ENCODE assay signal across 9 cellular contexts in genomic region chr14:91115986-91116385, GRCh38. TPM values are rescaled to one million over a fixed set of nuclear protein-coding genes. Genes with fewer than 3 reads are reported as not detected.
DNase-seq lines count a peak whose midpoint lies in the region; ATAC-seq, FAIRE-seq and TF ChIP-seq lines count a peak whose summit lies in the region.
"Had no signal": no experiment of that assay in that cellular context is flagged by ENCODE, and none has a peak within 500 bp of the region (broad histone marks: within the 10 kb centered on the region; RNA-seq: fewer than 3 reads in every experiment).

No MANE protein-coding gene starts in this region.

- H3K4me3 Mint-ChIP-seq in activated T-cell treated with anti-CD3 and anti-CD28 coated beads, Interleukin-2, amount 50 U/mL, for 72 hours, result peak overlapping the region; percentile 91 to 97
- peak overlapping the region; percentile 86 for H3K4me3 Mint-ChIP-seq in activated T-helper 17 cell treated with anti-CD3 and anti-CD28 coated beads, Interleukin-2, amount 50 U/mL, for 72 hours
- H3K4me3 Mint-ChIP-seq in chondrocyte (ENCODE audit: unreplicated experiment), result no peak overlapping the region

- H3K9me3 Mint-ChIP-seq in activated T-cell treated with anti-CD3 and anti-CD28 coated beads, Interleukin-2, amount 50 U/mL, for 72 hours, result peaks cover 4 to 5% of the 10 kb centered on the region in 2 donors
- no peaks in the 10 kb centered on the region for H3K9me3 Mint-ChIP-seq in activated T-helper 17 cell treated with anti-CD3 and anti-CD28 coated beads, Interleukin-2, amount 50 U/mL, for 72 hours
- peaks cover 8% of the 10 kb centered on the region for H3K9me3 Mint-ChIP-seq in chondrocyte (ENCODE audit: low read depth)

- intact Hi-C loops in kidney (cut with DNase I) (no loop called here), thyroid gland (cut with DNase I) (no loop called here)

- H3K36me3 ChIP-seq in kidney (ENCODE audit: control insufficient read depth in 1 of 2, insufficient read depth in 2 of 2, low read length in 2 of 2) (peaks cover 0 to 6% of the 10 kb centered on the region in 2 donors), thyroid gland (no peaks in the 10 kb centered on the region)

- no peak for TF ChIP-seq POLR2A in thyroid gland (IDR thresholded peaks at IDR 0.05)

- H3K9me3 ChIP-seq in kidney (ENCODE audit: control insufficient read depth in 1 of 2, low read length in 2 of 2) (no peaks in the 10 kb centered on the region), thyroid gland (no peaks in the 10 kb centered on the region)

- H3K4me1 Mint-ChIP-seq in activated T-cell treated with anti-CD3 and anti-CD28 coated beads, Interleukin-2, amount 50 U/mL, for 72 hours (ENCODE audit: low read depth), result peaks cover 84% of the 10 kb centered on the region
- H3K4me1 Mint-ChIP-seq in activated T-helper 17 cell treated with anti-CD3 and anti-CD28 coated beads, Interleukin-2, amount 50 U/mL, for 72 hours, result peaks cover 42% of the 10 kb centered on the region
- H3K4me1 Mint-ChIP-seq in chondrocyte (ENCODE audit: low read depth), result peaks cover 32% of the 10 kb centered on the region

- FAIRE-seq in kidney (lab: Jason Lieb, UNC), result no peak

- peak overlapping the region; percentile 91 for H3K27ac Mint-ChIP-seq in activated T-cell treated with anti-CD3 and anti-CD28 coated beads, Interleukin-2, amount 50 U/mL, for 72 hours
- H3K27ac Mint-ChIP-seq in activated T-helper 17 cell treated with anti-CD3 and anti-CD28 coated beads, Interleukin-2, amount 50 U/mL, for 72 hours, result peak overlapping the region; percentile 95
- H3K27ac Mint-ChIP-seq in chondrocyte (ENCODE audit: unreplicated experiment), result no peak overlapping the region

- 44 to 46% methylated on average over 2 of the region's 2 CpGs for WGBS in thyroid gland, 2 donors

- H3K9ac ChIP-seq in kidney (ENCODE audit: low read length in 2 of 2), result peak overlapping the region in 1 of 2 donors; percentile 23

- H3K4me1 ChIP-seq in kidney (ENCODE audit: control insufficient read depth in 1 of 2, insufficient read depth in 1 of 2, low read depth in 1 of 2, low read length in 2 of 2) (peaks cover 25 to 28% of the 10 kb centered on the region in 2 donors), thyroid gland (peaks cover 29 to 31% of the 10 kb centered on the region in 2 donors)

- H3K4me3 ChIP-seq in kidney (ENCODE audit: low read length in 2 of 2) (peak overlapping the region; percentile 91 to 97), thyroid gland (replicated peaks in 1 of 3) (no peak overlapping the region)

- TF ChIP-seq CTCF in kidney (IDR thresholded peaks at IDR 0.05; ENCODE audit: borderline replicate concordance, extremely low read depth, insufficient read depth) (no peak), thyroid gland (IDR thresholded peaks at IDR 0.05) (no peak), omental fat pad (IDR thresholded peaks at IDR 0.05) (no peak), chondrocyte (IDR thresholded peaks at IDR 0.05) (no peak)

- no peaks in the 10 kb centered on the region for H3K27me3 Mint-ChIP-seq in activated T-cell treated with anti-CD3 and anti-CD28 coated beads, Interleukin-2, amount 50 U/mL, for 72 hours (ENCODE audit: low read depth)
- H3K27me3 Mint-ChIP-seq in activated T-helper 17 cell treated with anti-CD3 and anti-CD28 coated beads, Interleukin-2, amount 50 U/mL, for 72 hours, result no peaks in the 10 kb centered on the region
- H3K27me3 Mint-ChIP-seq in chondrocyte (ENCODE audit: low read depth), result no peaks in the 10 kb centered on the region

- peaks cover 23 to 37% of the 10 kb centered on the region in 2 donors for H3K36me3 Mint-ChIP-seq in activated T-cell treated with anti-CD3 and anti-CD28 coated beads, Interleukin-2, amount 50 U/mL, for 72 hours (ENCODE audit: insufficient read depth in 2 of 2)
- peaks cover 65% of the 10 kb centered on the region for H3K36me3 Mint-ChIP-seq in activated T-helper 17 cell treated with anti-CD3 and anti-CD28 coated beads, Interleukin-2, amount 50 U/mL, for 72 hours (ENCODE audit: low read depth)
- peaks cover 10% of the 10 kb centered on the region for H3K36me3 Mint-ChIP-seq in chondrocyte (ENCODE audit: low read depth)

- H3K27me3 ChIP-seq in thyroid gland, result no peaks in the 10 kb centered on the region

- no peak for ATAC-seq in activated T-cell treated with anti-CD3 and anti-CD28 coated beads, Interleukin-2, amount 50 U/mL, for 72 hours (replicated peaks in 1 of 2)
- ATAC-seq in activated T-helper 17 cell treated with anti-CD3 and anti-CD28 coated beads, Interleukin-2, amount 50 U/mL, for 72 hours (replicated peaks), result no peak
- ATAC-seq in HG03457 (IDR thresholded peaks at IDR 0.05; ENCODE audit: unreplicated experiment) (no peak), omental fat pad (ENCODE audit: low FRiP score) (no peak)
- ATAC-seq: SK-N-SH treated with all-trans-retinoic acid at 6 μM for 48 hours had no signal

- no peak for DNase-seq in activated T-cell treated with anti-CD3 and anti-CD28 coated beads, Interleukin-2, amount 50 U/mL, for 72 hours
- DNase-seq in activated T-cell treated with anti-CD3 and anti-CD28 coated beads for 4 hours (no peak), kidney (no peak), thyroid gland (peak; percentile 46 to 62), omental fat pad (ENCODE audit: low spot score) (no peak), chondrocyte (ENCODE audit: low spot score) (no peak)

- H3K27ac ChIP-seq in kidney (ENCODE audit: low read depth in 2 of 2, low read length in 2 of 2), result peak overlapping the region; percentile 5 to 90
- H3K27ac ChIP-seq in thyroid gland, result peak overlapping the region; percentile 1 to 96 (median 94)

RNA-seq across cellular contexts. Expression of gene DGLUCY, which starts 2.1 kb away (rescaled TPM):
- 10 to 100 TPM; 70.5 to 90.5 TPM for total RNA-seq in activated T-cell treated with anti-CD3 and anti-CD28 coated beads, Interleukin-2, amount 50 U/mL, for 72 hours
- 10 to 100 TPM; 73.8 to 88.7 TPM for total RNA-seq in activated T-helper 17 cell treated with anti-CD3 and anti-CD28 coated beads, Interleukin-2, amount 50 U/mL, for 72 hours
- total RNA-seq in kidney, result 79.7 TPM
- 83.4 TPM for polyA plus RNA-seq in kidney (ENCODE audit: insufficient read depth, low read depth, low replicate concordance)
- total RNA-seq in thyroid gland, result 100 to 1,000 TPM in 3 of 4 donors, 10 to 100 TPM in 1; 58.0 to 125 (median 103) TPM
- 10 to 100 TPM; 27.5 to 93.2 (median 39.3) TPM for total RNA-seq in omental fat pad
- 9.3 to 13.6 TPM (median 9.3 TPM) in 3 replicates for total RNA-seq in chondrocyte

RNA-seq across cellular contexts. Expression of gene RPS6KA5, which starts 55.5 kb away (rescaled TPM):
- 10 to 100 TPM; 18.5 to 30.3 TPM for total RNA-seq in activated T-cell treated with anti-CD3 and anti-CD28 coated beads, Interleukin-2, amount 50 U/mL, for 72 hours
- total RNA-seq in activated T-helper 17 cell treated with anti-CD3 and anti-CD28 coated beads, Interleukin-2, amount 50 U/mL, for 72 hours, result 10 to 100 TPM; 30.0 to 46.2 TPM
- total RNA-seq in kidney (9.4 TPM), thyroid gland (10 to 100 TPM in 1 of 4 donors, 1 to 10 TPM in 3; 6.4 to 17.4 (median 8.9) TPM), omental fat pad (1 to 10 TPM; 1.8 to 4.9 (median 3.2) TPM), chondrocyte (0.48 to 0.65 TPM (median 0.54 TPM) in 3 replicates)
- 0.95 TPM for polyA plus RNA-seq in kidney (ENCODE audit: insufficient read depth, low read depth, low replicate concordance)

Comparison
In these comparisons a context has a peak if more than half of its experiments do, and no peak if none do; other contexts are left out.
1. DNase-seq: peak in thyroid gland (2 of 2); none in activated T-cell treated with anti-CD3 and anti-CD28 coated beads, Interleukin-2, amount 50 U/mL, for 72 hours (0 of 2), activated T-cell treated with anti-CD3 and anti-CD28 coated beads for 4 hours (single experiment), kidney (single experiment), omental fat pad (single experiment) and chondrocyte (single experiment).
2. H3K4me3 ChIP-seq: peak in kidney (2 of 2); none in thyroid gland (0 of 3).